Comparison of ENCODE assay signal across 9 cellular contexts in the genomic region with DNA sequence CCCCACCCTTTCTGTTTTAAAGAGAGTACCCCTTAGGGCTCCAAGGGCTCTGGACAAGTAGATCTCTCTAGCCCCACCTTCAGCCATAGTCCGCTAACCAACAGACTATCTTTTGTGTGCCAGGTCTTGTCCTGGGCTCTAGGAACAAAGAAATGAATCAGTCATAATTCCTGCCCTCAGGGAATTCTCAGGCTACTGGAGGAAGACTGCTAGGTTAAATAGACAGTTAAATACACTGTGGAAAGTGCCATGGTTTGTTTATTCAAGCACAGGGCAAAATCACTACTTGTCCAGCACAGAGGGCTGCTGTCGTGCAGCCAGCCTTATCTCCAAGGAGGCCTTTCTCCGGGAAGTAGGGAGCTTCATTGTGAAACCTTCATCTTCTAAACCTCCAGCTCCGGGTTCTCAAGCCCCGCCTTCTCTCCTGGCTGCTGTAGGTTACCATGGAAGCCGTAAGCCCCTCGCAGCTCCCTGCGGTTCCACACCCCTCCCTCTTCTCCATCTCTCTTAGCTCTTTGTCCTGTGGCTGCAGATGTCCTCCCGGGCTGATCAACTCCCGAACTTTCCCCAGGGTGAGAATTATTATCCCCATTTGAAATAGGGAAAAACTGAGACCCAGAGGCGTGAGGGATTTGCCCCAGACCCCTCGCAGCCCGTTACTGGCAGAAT. TPM values are rescaled to one million over a fixed set of nuclear protein-coding genes. Genes with fewer than 3 reads are reported as not detected.
DNase-seq lines count a peak whose midpoint lies in the region; ATAC-seq and TF ChIP-seq lines count a peak whose summit lies in the region.
"Had no signal": no experiment of that assay in that cellular context is flagged by ENCODE, and none has a peak within 500 bp of the region (broad histone marks: within the 10 kb centered on the region; RNA-seq: fewer than 3 reads in every experiment).

No MANE protein-coding gene starts in this region.

- H3K36me3 ChIP-seq in BLaER1, result peaks cover 41% of the 10 kb centered on the region
- no peaks in the 10 kb centered on the region for H3K36me3 ChIP-seq in IMR-90 (ENCODE audit: control insufficient read depth, insufficient read depth, low read length)
- no peaks in the 10 kb centered on the region for H3K36me3 ChIP-seq in left lung
- H3K36me3 ChIP-seq: heart left ventricle had no signal

- no peaks in the 10 kb centered on the region for H3K79me1 ChIP-seq in IMR-90 (ENCODE audit: low read depth in 1 of 2, low read length in 2 of 2)

- in situ Hi-C loops in IMR-90 (cut with MboI; ENCODE audit: low sequenced_read_pairs), result no loop called here

- H3K56ac ChIP-seq in IMR-90 (ENCODE audit: extremely low read depth, insufficient read depth, low read length), result no peak overlapping the region

- H3K9me3 ChIP-seq in BLaER1, result no peaks in the 10 kb centered on the region
- no peaks in the 10 kb centered on the region for H3K9me3 ChIP-seq in IMR-90 (ENCODE audit: control insufficient read depth, insufficient read depth, low read length)
- H3K9me3 ChIP-seq in left lung, result no peaks in the 10 kb centered on the region
- H3K9me3 ChIP-seq: heart left ventricle had no signal

- peaks cover 8% of the 10 kb centered on the region for H3K4me1 ChIP-seq in BLaER1
- peaks cover 8% of the 10 kb centered on the region; the same call in 1 of the 2 replicates for H3K4me1 ChIP-seq in IMR-90 (ENCODE audit: control insufficient read depth, insufficient read depth, low read length)
- no peaks in the 10 kb centered on the region for H3K4me1 ChIP-seq in left lung
- H3K4me1 ChIP-seq: heart left ventricle had no signal

- H2BK5ac ChIP-seq in IMR-90 (ENCODE audit: low read depth, low read length, poor library complexity, severe bottlenecking), result no peak overlapping the region

- H2BK20ac ChIP-seq in IMR-90 (ENCODE audit: low read depth, low read length), result no peak overlapping the region

- H3K9ac ChIP-seq in BLaER1 (no peak overlapping the region), IMR-90 (ENCODE audit: low read depth, low read length) (no peak overlapping the region)

- H3K9me1 ChIP-seq in IMR-90 (ENCODE audit: insufficient read depth, low read length), result peaks cover 5% of the 10 kb centered on the region; the same call in 1 of the 2 replicates

- H3K4ac ChIP-seq in IMR-90 (ENCODE audit: low read depth, low read length), result no peak overlapping the region

- H2BK15ac ChIP-seq in IMR-90 (ENCODE audit: low read depth, low read length), result no peak overlapping the region

- no peak overlapping the region for H2AK5ac ChIP-seq in IMR-90 (ENCODE audit: low read depth, low read length)

- H3K4me3 ChIP-seq in BLaER1, result no peak overlapping the region
- no peak overlapping the region for H3K4me3 ChIP-seq in IMR-90 (ENCODE audit: insufficient read depth, low read depth, low read length)
- H3K4me3 ChIP-seq in left lung, result no peak overlapping the region
- H3K4me3 ChIP-seq: heart left ventricle had no signal

- H2AFZ ChIP-seq in IMR-90 (replicated peaks; ENCODE audit: low read length, poor library complexity), result peak overlapping the region; percentile 81

- no peak overlapping the region for H2BK120ac ChIP-seq in IMR-90 (ENCODE audit: low read depth, low read length)

- TF ChIP-seq POLR2A in IMR-90 (IDR thresholded peaks at IDR 0.05; ENCODE audit: low read depth, low read length), result no peak

- H3K18ac ChIP-seq in IMR-90 (ENCODE audit: low read depth, low read length), result no peak overlapping the region

- H4K91ac ChIP-seq in IMR-90 (ENCODE audit: insufficient read depth, low read depth, low read length), result no peak overlapping the region

- peak overlapping the region; percentile 16 to 19; a peak in 1 of 4 replicates for H4K8ac ChIP-seq in IMR-90 (ENCODE audit: low read depth in 2 of 2, low read length in 2 of 2)

- ATAC-seq in IMR-90 (ENCODE audit: low read depth) (peak; percentile 90), left lung (peak; percentile 76), HG02798 (IDR thresholded peaks at IDR 0.05; ENCODE audit: poor library complexity, unreplicated experiment) (no peak)
- ATAC-seq: heart left ventricle had no signal

- BruUV-seq in IMR-90 (replicated peaks; lab: Mats Ljungman, UMichigan), result no TSS peak

- no peak overlapping the region for H3K23ac ChIP-seq in IMR-90 (ENCODE audit: low read depth, low read length)

- intact Hi-C loops in IMR-90 (cut with micrococcal nuclease) (loop anchor here (5.0 kb wide), 1 partner anchor 35 kb away; no protein-coding TSS in a partner anchor), left lung (cut with DNase I) (no loop called here)

- no peak overlapping the region for H3K4me2 ChIP-seq in BLaER1
- peak overlapping the region; percentile 17; the same call in 1 of the 2 replicates for H3K4me2 ChIP-seq in IMR-90 (ENCODE audit: low read depth, low read length)

- peak overlapping the region; percentile 76 for H2AK9ac ChIP-seq in IMR-90 (replicated peaks; ENCODE audit: low read depth, low read length, poor library complexity)

- no peaks in the 10 kb centered on the region for H3K27me3 ChIP-seq in BLaER1
- peaks cover 7% of the 10 kb centered on the region; the same call in 1 of the 2 replicates for H3K27me3 ChIP-seq in IMR-90 (ENCODE audit: control insufficient read depth, insufficient read depth, low read length)
- H3K27me3 ChIP-seq in left lung, result no peaks in the 10 kb centered on the region
- H3K27me3 ChIP-seq: heart left ventricle had no signal

- H3K27ac ChIP-seq in BLaER1 (peak overlapping the region; percentile 35; the same call in 1 of the 2 replicates), IMR-90 (ENCODE audit: insufficient read depth, low read length) (no peak overlapping the region), left lung (no peak overlapping the region)
- H3K27ac ChIP-seq: heart left ventricle had no signal

- no peak for TF ChIP-seq CTCF in IMR-90 (conservative IDR thresholded peaks at IDR 0.05; ENCODE audit: low read depth, low read length)
- no peak for TF ChIP-seq CTCF in left lung (IDR thresholded peaks at IDR 0.05)

- 0 out of 2 replicates have a peak overlapping the region, but pooled peaks have one; percentile 45 for H3K14ac ChIP-seq in IMR-90 (replicated peaks; ENCODE audit: low read depth, low read length)

- dilution Hi-C loops in IMR-90 (cut with HindIII; ENCODE audit: low sequenced_read_pairs, unreplicated experiment), result no loop called here

- H4K20me1 ChIP-seq in BLaER1 (no peaks in the 10 kb centered on the region), IMR-90 (ENCODE audit: insufficient read depth, low read length) (no peaks in the 10 kb centered on the region)

- CTCF ChIA-PET in IMR-90 (lab: Yijun Ruan, JAX), result no interaction called here

- POLR2A ChIA-PET in IMR-90 (lab: Charles Lee; ENCODE audit: unreplicated experiment), result no interaction called here

- DNase-seq in IMR-90 (peak; percentile 52), amniotic epithelial cell (ENCODE audit: low read depth) (peak; percentile 85), left lung (no peak), NCI-H446 treated with DMSO at 0.1 percent for 48 hours (lab: John Stamatoyannopoulos, UW) (no peak), pons (ENCODE audit: low spot score) (no peak)
- no peak for DNase-seq in stimulated activated CD4-positive, alpha-beta T cell treated with anti-CD3 and anti-CD28 coated beads, Interleukin-4, amount 100 ng/mL, for 1 hour
- DNase-seq: heart left ventricle had no signal

- WGBS in IMR-90 (ENCODE audit: extremely low coverage in 2 of 2, insufficient read length in 1 of 2), 2 experiments, result 10% methylated on average over 2 of the region's 13 CpGs; no CpG with 5 or more reads in 1 of the 2 experiments

- no peak for TF ChIP-seq RAD21 in IMR-90 (IDR thresholded peaks at IDR 0.05; ENCODE audit: low read length)

- H4K5ac ChIP-seq in IMR-90 (ENCODE audit: low read depth, low read length), result no peak overlapping the region

TF ChIP-seq in IMR-90, 13 proteins besides CTCF, POLR2A, EP300 and RAD21 (continues in another document):
- TF ChIP-seq USF2 (IDR thresholded peaks at IDR 0.05; ENCODE audit: low read depth, low read length) (no peak), NFE2L2 (IDR thresholded peaks at IDR 0.05; ENCODE audit: low read depth, low read length) (no peak), MAFK (IDR thresholded peaks at IDR 0.05; ENCODE audit: low read depth, low read length) (no peak), RFX5 (IDR thresholded peaks at IDR 0.05; ENCODE audit: low read depth, low read length) (no peak), BHLHE40 (IDR thresholded peaks at IDR 0.05; ENCODE audit: low read depth, low read length) (no peak), CHD1 (IDR thresholded peaks at IDR 0.05; ENCODE audit: low read depth, low read length) (no peak), FOS (IDR thresholded peaks at IDR 0.05; ENCODE audit: low read depth, low read length) (no peak), MAZ (IDR thresholded peaks at IDR 0.05; ENCODE audit: borderline replicate concordance, low read depth, low read length) (no peak), SMC3 (IDR thresholded peaks at IDR 0.05; ENCODE audit: low read depth, low read length) (no peak), RCOR1 (IDR thresholded peaks at IDR 0.05; ENCODE audit: insufficient replicate concordance, low read length) (no peak), ELK1 (IDR thresholded peaks at IDR 0.05; ENCODE audit: borderline replicate concordance, low read depth, low read length) (no peak)

RNA-seq across cellular contexts. Expression of gene SHISAL2A, which starts 29.8 kb away (rescaled TPM):
- not detected in 2 replicates for total RNA-seq in IMR-90 (2012; rRNA removed)
- not detected in 2 replicates for polyA plus RNA-seq in IMR-90 (2012; rRNA removed)
- polyA plus RNA-seq in IMR-90 (2012; cell fraction: cytosol; rRNA removed), result not detected in 2 replicates
- polyA plus RNA-seq in IMR-90 (2012; cell fraction: nucleus; rRNA removed; ENCODE audit: low replicate concordance), result not detected in 2 replicates
- 1 to 10 TPM in 1 of 2 donors, not detected in 1; 1.6 TPM for total RNA-seq in left lung

RNA-seq across cellular contexts. Expression of gene COA7, which starts 35.4 kb away (rescaled TPM):
- total RNA-seq in IMR-90 (2012; rRNA removed) (17.5 and 20.3 TPM in 2 replicates), left lung (10 to 100 TPM; 13.4 to 24.8 TPM)
- polyA plus RNA-seq in IMR-90 (2012; rRNA removed), result 8.9 and 9.3 TPM in 2 replicates
- polyA plus RNA-seq in IMR-90 (2012; cell fraction: cytosol; rRNA removed), result 3.5 and 4.5 TPM in 2 replicates
- 2.1 and 3.2 TPM in 2 replicates for polyA plus RNA-seq in IMR-90 (2012; cell fraction: nucleus; rRNA removed; ENCODE audit: low replicate concordance)

Comparison
In these comparisons a context has a peak if more than half of its experiments do, and no peak if none do; other contexts are left out.
1. DNase-seq: peak in IMR-90 (single experiment) and amniotic epithelial cell (single experiment); none in left lung (0 of 2), NCI-H446 treated with DMSO at 0.1 percent for 48 hours (single experiment), stimulated activated CD4-positive, alpha-beta T cell treated with anti-CD3 and anti-CD28 coated beads, Interleukin-4, amount 100 ng/mL, for 1 hour (single experiment) and pons (single experiment).